Comparison of ENCODE assay signal across 27 cellular contexts in genomic region chr3:21798689-21799088, GRCh38.
"Had no signal": no experiment of that assay in that cellular context is flagged by ENCODE, and none has a peak within 500 bp of the region (broad histone marks: within the 10 kb centered on the region; RNA-seq: fewer than 3 reads in every experiment).

No MANE protein-coding gene starts in this region.

- DNase-seq: stimulated activated CD4-positive, alpha-beta T cell treated with anti-CD3 and anti-CD28 coated beads, Interleukin-2, amount 100 ng/mL, for 48 hours; stimulated activated CD4-positive, alpha-beta T cell treated with anti-CD3 and anti-CD28 coated beads, Interleukin-4, amount 100 ng/mL, for 1 hour; stimulated activated CD4-positive, alpha-beta T cell treated with anti-CD3 and anti-CD28 coated beads, Interleukin-4, amount 100 ng/mL, for 24 hours; stimulated activated CD4-positive, alpha-beta T cell treated with anti-CD3 and anti-CD28 coated beads, Interleukin-4, amount 100 ng/mL, for 4 hours; stimulated activated CD8-positive, alpha-beta memory T cell treated with anti-CD3 and anti-CD28 coated beads, Interleukin-4, amount 100 ng/mL, for 48 hours; stimulated activated naive B cell treated with anti-CD40 and anti-IgM and Interleukin-4, amounts not matched to agents 10 μg/mL and 1 μg/mL and 100 μg/mL, for 72 hours; stimulated activated naive CD4-positive, alpha-beta T cell; stimulated activated naive CD4-positive, alpha-beta T cell treated with Interleukin-2 at 50 U/mL for 16 hours; stimulated activated naive CD8-positive, alpha-beta T cell treated with anti-CD3 and anti-CD28 coated beads, Interleukin-15, amount 100 ng/mL, for 72 hours; stimulated activated naive CD8-positive, alpha-beta T cell treated with anti-CD3 and anti-CD28 coated beads, Interleukin-15, Interleukin-2, amounts not matched to agents 100 U/mL and 50 U/mL, for 24 hours; stomach; substantia nigra; testis; thyroid gland; tibial artery; transverse colon; trophoblast cell; upper lobe of left lung; upper lobe of right lung; uterus had no signal

- H3K27me3 ChIP-seq: stomach, suprapubic skin, testis, thyroid gland, tibial artery, tibial nerve, transverse colon, upper lobe of left lung, upper lobe of right lung, uterus, vagina had no signal

- H3K27ac ChIP-seq: stomach, suprapubic skin, testis, thoracic aorta, thyroid gland, tibial artery, tibial nerve, transverse colon, upper lobe of left lung, upper lobe of right lung, uterus, vagina had no signal

- H3K4me1 ChIP-seq: thyroid gland, transverse colon, upper lobe of right lung, uterus had no signal

- H3K9me3 ChIP-seq: testis, thoracic aorta, thyroid gland, upper lobe of right lung, uterus, vagina had no signal

- H3K4me3 ChIP-seq: stomach, suprapubic skin, testis, thoracic aorta, thyroid gland, tibial artery, tibial nerve, transverse colon, upper lobe of left lung, upper lobe of right lung, uterus, vagina had no signal

- H3K36me3 ChIP-seq: stomach, suprapubic skin, thoracic aorta, thyroid gland, tibial artery, tibial nerve, transverse colon, upper lobe of left lung, upper lobe of right lung, uterus, vagina had no signal

- FAIRE-seq: urothelium cell line had no signal

- ATAC-seq: stimulated activated effector memory CD8-positive, alpha-beta T cell treated with anti-CD3 and anti-CD28 coated beads, Interleukin-12 subunit alpha, Interleukin-12 subunit beta, amount 100 ng/mL, for 72 hours; stimulated activated memory B cell treated with anti-CD40 and anti-IgM and Interleukin-4, amounts not matched to agents 10 μg/mL and 1 μg/mL and 100 μg/mL, for 72 hours; stimulated activated naive B cell treated with anti-CD40 and anti-IgM and Interleukin-4, amounts not matched to agents 10 μg/mL and 1 μg/mL and 100 μg/mL, for 72 hours; stimulated activated naive CD8-positive, alpha-beta T cell treated with anti-CD3 and anti-CD28 coated beads, Interleukin-15, amount 100 ng/mL, for 72 hours; stimulated activated naive CD8-positive, alpha-beta T cell treated with anti-CD3 and anti-CD28 coated beads, Interleukin-15, Interleukin-2, amounts not matched to agents 100 U/mL and 50 U/mL, for 24 hours; upper lobe of right lung had no signal
